Comparison of ENCODE assay signal across 8 cellular contexts in genomic region chr2:218271487-218271797, GRCh38. TPM values are rescaled to one million over a fixed set of nuclear protein-coding genes. Genes with fewer than 3 reads are reported as not detected.
DNase-seq lines count a peak whose midpoint lies in the region; ATAC-seq and TF ChIP-seq lines count a peak whose summit lies in the region.

No MANE protein-coding gene starts in this region.

- H3F3A ChIP-seq in PC-9 (ENCODE audit: insufficient read depth, low read depth): peaks cover 37% of the 10 kb centered on the region

- H4K12ac ChIP-seq in trophoblast cell (ENCODE audit: low read depth, low read length): peak overlapping the region; percentile 23

- H3K4me1 Mint-ChIP-seq in Caco-2 (ENCODE audit: low read depth, unreplicated experiment): peaks cover 13% of the 10 kb centered on the region

- H3K18ac ChIP-seq in trophoblast cell (ENCODE audit: low read length): no peak overlapping the region

- no peak overlapping the region for H4K8ac ChIP-seq in trophoblast cell (ENCODE audit: low read depth, low read length)

- no peak overlapping the region for H3K14ac ChIP-seq in trophoblast cell (ENCODE audit: low read length)

- H4K20me1 ChIP-seq in PC-9 (ENCODE audit: insufficient read depth): peaks cover 19% of the 10 kb centered on the region

- H3K27me3 Mint-ChIP-seq in Caco-2 (ENCODE audit: insufficient read depth, unreplicated experiment): no peaks in the 10 kb centered on the region

- H3K27ac Mint-ChIP-seq in Caco-2 (ENCODE audit: unreplicated experiment): peak overlapping the region; percentile 93

- H3K23ac ChIP-seq in trophoblast cell (ENCODE audit: low read length): no peak overlapping the region

- peak overlapping the region; percentile 22 for H4K91ac ChIP-seq in trophoblast cell (ENCODE audit: low read depth, low read length)

- no peaks in the 10 kb centered on the region for H3K9me3 Mint-ChIP-seq in Caco-2 (ENCODE audit: unreplicated experiment)

- H2BK5ac ChIP-seq in trophoblast cell (ENCODE audit: low read depth, low read length, poor library complexity): no peak overlapping the region

- H3K27me3 ChIP-seq in Caco-2 (replicated peaks; ENCODE audit: control insufficient read depth, insufficient read depth, low read length): no peaks in the 10 kb centered on the region
- H3K27me3 ChIP-seq in PC-9 (ENCODE audit: insufficient read depth, low read depth): no peaks in the 10 kb centered on the region
- H3K27me3 ChIP-seq in esophagus (ENCODE audit: control insufficient read depth in 1 of 2, insufficient read depth in 2 of 2, low read length in 2 of 2): no peaks in the 10 kb centered on the region
- no peaks in the 10 kb centered on the region for H3K27me3 ChIP-seq in trophoblast cell (ENCODE audit: insufficient read depth, low read length)

- H2AK5ac ChIP-seq in trophoblast cell (ENCODE audit: low read length): no peak overlapping the region

- DNase-seq in Caco-2 (no peak), PC-9 (peak; percentile 49 to 72), trophoblast cell (no peak), sciatic nerve (ENCODE audit: low spot score) (no peak)

- H3K4me3 ChIP-seq in Caco-2 (ENCODE audit: low read depth, low read length) (peak overlapping the region; percentile 65), PC-9 (peak overlapping the region; percentile 91), esophagus (ENCODE audit: low read depth in 1 of 2, low read length in 2 of 2) (peak overlapping the region; percentile 69 to 77), trophoblast cell (ENCODE audit: low read depth, low read length) (no peak overlapping the region)

- H3K9me3 ChIP-seq in Caco-2 (no peaks in the 10 kb centered on the region), PC-9 (ENCODE audit: insufficient read depth, low read depth) (no peaks in the 10 kb centered on the region), esophagus (ENCODE audit: control insufficient read depth in 2 of 2, insufficient read depth in 1 of 2, low read depth in 1 of 2, low read length in 1 of 2) (no peaks in the 10 kb centered on the region), trophoblast cell (ENCODE audit: insufficient read depth, low read depth, low read length) (no peaks in the 10 kb centered on the region)

- no TSS peak for BruUV-seq in Caco-2 (replicated peaks; lab: Mats Ljungman, UMichigan)
- BruUV-seq in PC-9 (replicated peaks; lab: Mats Ljungman, UMichigan): no TSS peak

- H3K9ac ChIP-seq in trophoblast cell (ENCODE audit: low read length): no peak overlapping the region

- H2BK12ac ChIP-seq in trophoblast cell (ENCODE audit: low read length): no peak overlapping the region

- CTCF ChIA-PET in Caco-2 (lab: Charles Lee) (interaction anchor here (0.6 to 7.0 kb wide), 5 partner anchors 20 to 388 kb away, joined by 3 to 121 read pairs (median 4); partner anchors contain the start of genes BCS1L, CATIP, TMBIM1 and ZNF142), PC-9 (lab: Charles Lee) (interaction anchor here (0.8 to 2.9 kb wide), 5 partner anchors 11 to 125 kb away, joined by 3 to 26 read pairs (median 4); partner anchors contain the start of genes CATIP and TMBIM1)

- POLR2A ChIA-PET in Caco-2 (lab: Charles Lee): interaction anchor here (0.8 to 1.5 kb wide), 2 partner anchors 16 to 21 kb away, joined by 3 to 5 read pairs; partner anchors contain the start of gene TMBIM1
- POLR2A ChIA-PET in PC-9 (lab: Charles Lee; ENCODE audit: unreplicated experiment): interaction anchor here (0.5 to 0.9 kb wide), 4 partner anchors 24 to 117 kb away, joined by 3 to 4 read pairs (median 3); no protein-coding TSS in a partner anchor

- intact Hi-C loops in Caco-2 (cut with micrococcal nuclease; ENCODE audit: unreplicated experiment) (loop anchor here (10.0 kb wide), 1 partner anchor 373 kb away; no protein-coding TSS in a partner anchor), PC-9 (cut with micrococcal nuclease; ENCODE audit: unreplicated experiment) (loop anchor here (5.0 to 10.0 kb wide), 3 partner anchors 84 to 576 kb away; partner anchors contain the start of genes BCS1L and ZNF142), sciatic nerve (cut with DNase I) (no loop called here)

- H3K36me3 Mint-ChIP-seq in Caco-2 (ENCODE audit: insufficient read depth, unreplicated experiment): peaks cover 62% of the 10 kb centered on the region

- H2BK120ac ChIP-seq in trophoblast cell (ENCODE audit: insufficient read depth, low read length, poor library complexity): no peak overlapping the region

- H3K4me1 ChIP-seq in Caco-2: peaks cover 4% of the 10 kb centered on the region; the same call in 1 of the 2 replicates
- peaks cover 39% of the 10 kb centered on the region for H3K4me1 ChIP-seq in PC-9 (replicated peaks; ENCODE audit: insufficient read depth)
- H3K4me1 ChIP-seq in esophagus (ENCODE audit: control insufficient read depth in 2 of 2, insufficient read depth in 2 of 2, low read length in 1 of 2): peaks cover 6 to 15% of the 10 kb centered on the region in 2 donors
- peaks cover 5 to 12% of the 10 kb centered on the region in 2 experiments for H3K4me1 ChIP-seq in trophoblast cell (ENCODE audit: control insufficient read depth in 1 of 2, insufficient read depth in 2 of 2, low read length in 2 of 2)

- peak overlapping the region; percentile 24 for H3K4ac ChIP-seq in trophoblast cell (ENCODE audit: low read depth, low read length)

- H3K79me2 ChIP-seq in PC-9 (ENCODE audit: low read depth) (peaks cover 52% of the 10 kb centered on the region), trophoblast cell (ENCODE audit: control insufficient read depth, insufficient read depth, low read length, poor library complexity) (peaks cover 9% of the 10 kb centered on the region)

- peak overlapping the region; percentile 77; the same call in 1 of the 2 replicates for H2AFZ ChIP-seq in PC-9
- H2AFZ ChIP-seq in trophoblast cell (ENCODE audit: insufficient read depth, low read length, poor library complexity): no peak overlapping the region

- H3K79me1 ChIP-seq in trophoblast cell (ENCODE audit: low read length): peaks cover 6% of the 10 kb centered on the region

- H3K9me2 ChIP-seq in PC-9 (ENCODE audit: insufficient read depth): no peaks in the 10 kb centered on the region

- H3K4me3 Mint-ChIP-seq in Caco-2 (ENCODE audit: unreplicated experiment): peak overlapping the region; percentile 91

- TF ChIP-seq CTCF in Caco-2 (IDR thresholded peaks at IDR 0.05; ENCODE audit: insufficient read depth in 1 of 2, low read depth in 1 of 2, low read length in 1 of 2, severe bottlenecking in 1 of 2, unreplicated experiment in 1 of 2) (no peak), PC-9 (conservative IDR thresholded peaks at IDR 0.05) (no peak)

- H3K27ac ChIP-seq in PC-9 (peak overlapping the region; percentile 52), esophagus (ENCODE audit: low read depth in 2 of 2, low read length in 1 of 2) (peak overlapping the region; percentile 87 to 95), trophoblast cell (ENCODE audit: low read depth, low read length) (no peak overlapping the region)

- peak overlapping the region; percentile 97 for H3K4me2 ChIP-seq in PC-9
- peak overlapping the region; percentile 92 for H3K4me2 ChIP-seq in trophoblast cell (ENCODE audit: low read length)

- ATAC-seq in sciatic nerve (no peak), GM18873 (IDR thresholded peaks at IDR 0.05; ENCODE audit: low FRiP score, unreplicated experiment) (no peak), GM19328 (IDR thresholded peaks at IDR 0.05; ENCODE audit: unreplicated experiment) (no peak), HG02610 (IDR thresholded peaks at IDR 0.05; ENCODE audit: unreplicated experiment) (no peak)

- H3K36me3 ChIP-seq in Caco-2 (ENCODE audit: control insufficient read depth, insufficient read depth, low read length) (peaks cover 6% of the 10 kb centered on the region; the same call in 1 of the 2 replicates), PC-9 (ENCODE audit: low read depth) (peaks cover 18% of the 10 kb centered on the region), esophagus (ENCODE audit: control insufficient read depth in 2 of 2, insufficient read depth in 2 of 2, low read length in 1 of 2) (peaks cover 14 to 41% of the 10 kb centered on the region in 2 donors), trophoblast cell (ENCODE audit: control insufficient read depth in 1 of 2, insufficient read depth in 2 of 2, low read length in 2 of 2) (peaks cover 40 to 43% of the 10 kb centered on the region in 2 experiments)

- 26 to 34% methylated on average over 4 of the region's 4 CpGs for WGBS in esophagus, 2 donors
- WGBS in trophoblast cell (ENCODE audit: extremely low coverage, insufficient coverage, insufficient read length): no CpG with 5 or more reads among the region's 4 CpGs

RNA-seq across cellular contexts. Expression of gene PNKD, which starts 1.1 kb away (rescaled TPM):
- total RNA-seq in Caco-2 (2022) (39.2 and 42.9 TPM in 2 replicates), PC-9 (2021) (94.7 and 102 TPM in 2 replicates), sciatic nerve (56.3 TPM)
- polyA plus RNA-seq in esophagus: 10 to 100 TPM; 50.1 to 54.9 TPM
- 62.6 and 65.9 TPM in 2 replicates for polyA plus RNA-seq in trophoblast cell (2013)

RNA-seq across cellular contexts. Expression of gene AAMP, which starts 1.5 kb away (rescaled TPM):
- total RNA-seq in Caco-2 (2022): 118 and 125 TPM in 2 replicates
- 126 and 165 TPM in 2 replicates for total RNA-seq in PC-9 (2021)
- polyA plus RNA-seq in esophagus: 10 to 100 TPM; 45.0 to 90.4 TPM
- 66.7 and 67.0 TPM in 2 replicates for polyA plus RNA-seq in trophoblast cell (2013)
- 59.9 TPM for total RNA-seq in sciatic nerve

RNA-seq across cellular contexts. Expression of gene GPBAR1, which starts 10.6 kb away (rescaled TPM):
- 0.29 and 0.44 TPM in 2 replicates for total RNA-seq in Caco-2 (2022)
- 0.20 and 0.22 TPM in 2 replicates for total RNA-seq in PC-9 (2021)
- under 1 TPM; 0.29 to 0.45 TPM for polyA plus RNA-seq in esophagus
- 0.23 and 0.40 TPM in 2 replicates for polyA plus RNA-seq in trophoblast cell (2013)
- total RNA-seq in sciatic nerve: 0.94 TPM

RNA-seq across cellular contexts. Expression of gene TMBIM1, which starts 20.9 kb away (rescaled TPM):
- total RNA-seq in Caco-2 (2022) (168 and 175 TPM in 2 replicates), PC-9 (2021) (172 and 187 TPM in 2 replicates), sciatic nerve (211 TPM)
- polyA plus RNA-seq in esophagus: 100 to 1,000 TPM; 196 to 231 TPM
- polyA plus RNA-seq in trophoblast cell (2013): 192 and 203 TPM in 2 replicates

RNA-seq across cellular contexts. Expression of gene ARPC2, which starts 54.5 kb away (rescaled TPM):
- total RNA-seq in Caco-2 (2022) (284 and 290 TPM in 2 replicates), PC-9 (2021) (228 and 273 TPM in 2 replicates), sciatic nerve (243 TPM)
- polyA plus RNA-seq in esophagus: 100 to 1,000 TPM; 150 to 426 TPM
- 573 and 598 TPM in 2 replicates for polyA plus RNA-seq in trophoblast cell (2013)

Comparison
In these comparisons a context has a peak if more than half of its experiments do, and no peak if none do; other contexts are left out.
1. DNase-seq: peak in PC-9 (2 of 2); none in Caco-2 (0 of 2), trophoblast cell (0 of 2) and sciatic nerve (single experiment).